ENCODE assay signal across 1 cellular context in genomic region chr9:136249881-136250559, GRCh38.
A peak's percentile ranks its signal among the peaks of the same experiment; 100 is the strongest.
TF ChIP-seq lines count a peak whose summit lies in the region.

No MANE protein-coding gene starts in this region.

TF ChIP-seq in K562, 482 proteins besides CTCF, POLR2A, EP300 and RAD21 (continued from another document and continues in another):
- no peak for TF ChIP-seq ZNF143 (CRISPR knock-in tag; IDR thresholded peaks at IDR 0.05)
- no peak for TF ChIP-seq PHB2 (IDR thresholded peaks at IDR 0.05; ENCODE audit: low read depth)
- TF ChIP-seq RERE (CRISPR knock-in tag; IDR thresholded peaks at IDR 0.05; ENCODE audit: borderline replicate concordance), result no peak
- TF ChIP-seq DLX4 (CRISPR knock-in tag; IDR thresholded peaks at IDR 0.05), result no peak
- TF ChIP-seq ZNF407 (IDR thresholded peaks at IDR 0.05; ENCODE audit: low read depth), result no peak
- TF ChIP-seq ARID1B (IDR thresholded peaks at IDR 0.05), result no peak
- no peak for TF ChIP-seq BRF1 (IDR thresholded peaks at IDR 0.05; ENCODE audit: borderline replicate concordance, extremely low read depth, insufficient read length)
- TF ChIP-seq PBX2 (CRISPR knock-in tag; IDR thresholded peaks at IDR 0.05; ENCODE audit: low read depth), result no peak
- 0 out of 2 replicates have a peak, but pooled peaks have one; percentile 20 for TF ChIP-seq PBX2 (tag; conservative IDR thresholded peaks at IDR 0.05; ENCODE audit: low read depth)
- no peak for TF ChIP-seq TCF7L2 (IDR thresholded peaks at IDR 0.05; ENCODE audit: low read depth, low read length)
- peak; percentile 71 for TF ChIP-seq CBFA2T3 (IDR thresholded peaks at IDR 0.05)
- TF ChIP-seq ZNF644 (tag; IDR thresholded peaks at IDR 0.05; ENCODE audit: low read depth), result no peak
- peak in 1 of 2 experiments; percentile 36; a peak in 1 of 4 replicates for TF ChIP-seq SIN3A (IDR thresholded peaks at IDR 0.05; ENCODE audit: borderline replicate concordance in 2 of 2, control insufficient read depth in 1 of 2, low read depth in 2 of 2, low read length in 2 of 2)
- TF ChIP-seq KAT2B (IDR thresholded peaks at IDR 0.05; ENCODE audit: low read depth, low read length), result no peak
- peak; percentile 68 to 82 for TF ChIP-seq MNT (conservative IDR thresholded peaks at IDR 0.05)
- no peak for TF ChIP-seq ZFP36 (IDR thresholded peaks at IDR 0.05; ENCODE audit: low read depth, low read length, partially characterized antibody)
- TF ChIP-seq MAX (CRISPR knock-in tag; IDR thresholded peaks at IDR 0.05), result peak; percentile 93
- TF ChIP-seq FOXO4 (CRISPR knock-in tag; IDR thresholded peaks at IDR 0.05), result no peak
- TF ChIP-seq ZNF668 (CRISPR knock-in tag; IDR thresholded peaks at IDR 0.05), result no peak
- no peak for TF ChIP-seq ZNF311 (CRISPR knock-in tag; IDR thresholded peaks at IDR 0.05)
- peak; percentile 20 to 80 for TF ChIP-seq E2F6 (IDR thresholded peaks at IDR 0.05; ENCODE audit: borderline replicate concordance in 1 of 2, extremely low read depth in 1 of 2, insufficient read depth in 1 of 2, insufficient read length in 1 of 2, low read depth in 1 of 2, low read length in 1 of 2, poor library complexity in 1 of 2, severe bottlenecking in 1 of 2)
- no peak for TF ChIP-seq LEF1 (IDR thresholded peaks at IDR 0.05)
- TF ChIP-seq ZNF778 (CRISPR knock-in tag; IDR thresholded peaks at IDR 0.05), result no peak
- peak; percentile 58 for TF ChIP-seq CREM (IDR thresholded peaks at IDR 0.05; ENCODE audit: low read depth)
- TF ChIP-seq ZNF655 (CRISPR knock-in tag; IDR thresholded peaks at IDR 0.05), result no peak
- TF ChIP-seq MTA2 (IDR thresholded peaks at IDR 0.05; ENCODE audit: low read depth), result no peak
- TF ChIP-seq CTBP1 (IDR thresholded peaks at IDR 0.05; ENCODE audit: borderline replicate concordance), result 0 out of 2 replicates have a peak, but pooled peaks have one; percentile 21
- no peak for TF ChIP-seq KHSRP (IDR thresholded peaks at IDR 0.05)
- TF ChIP-seq SMAD1 (IDR thresholded peaks at IDR 0.05; ENCODE audit: low read depth, low read length, partially characterized antibody), result no peak
- TF ChIP-seq FOXJ2 (tag; IDR thresholded peaks at IDR 0.05), result no peak
- no peak for TF ChIP-seq SREBF1 (IDR thresholded peaks at IDR 0.05; ENCODE audit: borderline replicate concordance, low read depth, low read length)
- TF ChIP-seq RCOR1 (IDR thresholded peaks at IDR 0.05; ENCODE audit: borderline replicate concordance in 1 of 2, low read depth in 2 of 2, low read length in 2 of 2), result peak in 1 of 2 experiments; percentile 71; a peak in 2 of 4 replicates
- no peak for TF ChIP-seq MTA3 (IDR thresholded peaks at IDR 0.05; ENCODE audit: borderline replicate concordance)
- TF ChIP-seq HDAC1 (IDR thresholded peaks at IDR 0.05), result peak in 1 of 2 experiments; percentile 78; a peak in 2 of 4 replicates
